Comparison of ENCODE assay signal across 22 cellular contexts in genomic region chr12:86148612-86149011, GRCh38.
"Had no signal": no experiment of that assay in that cellular context is flagged by ENCODE, and none has a peak within 500 bp of the region (broad histone marks: within the 10 kb centered on the region; RNA-seq: fewer than 3 reads in every experiment).

No MANE protein-coding gene starts in this region.

- H3K4me3 Mint-ChIP-seq: naive thymus-derived CD4-positive, alpha-beta T cell; nephron; neural progenitor cell; stimulated activated naive CD8-positive, alpha-beta T cell treated with anti-CD3 and anti-CD28 coated beads, Interleukin-15, amount 100 ng/mL, for 72 hours had no signal

- H2AFZ ChIP-seq: neural progenitor cell, parathyroid adenoma had no signal

- H3K4me3 ChIP-seq: coronary artery, neural progenitor cell, right lobe of liver, suprapubic skin, transverse colon, upper lobe of right lung, uterus had no signal

- H3K4me1 Mint-ChIP-seq: naive thymus-derived CD4-positive, alpha-beta T cell; nephron; neural progenitor cell; stimulated activated naive CD8-positive, alpha-beta T cell treated with anti-CD3 and anti-CD28 coated beads, Interleukin-15, amount 100 ng/mL, for 72 hours had no signal

- H3K27ac ChIP-seq: coronary artery, epithelial cell of prostate, neural progenitor cell, parathyroid adenoma, right lobe of liver, suprapubic skin, transverse colon, upper lobe of right lung, uterus had no signal

- H3K9me3 ChIP-seq: right lobe of liver, suprapubic skin, transverse colon, upper lobe of right lung, uterus had no signal

- DNase-seq: hypothalamus; kidney; mesendoderm; midbrain; naive thymus-derived CD4-positive, alpha-beta T cell; right lobe of liver; small intestine; stimulated activated CD4-positive, alpha-beta T cell treated with anti-CD3 and anti-CD28 coated beads, Interleukin-15, amount 100 ng/mL, for 24 hours; stimulated activated CD4-positive, alpha-beta T cell treated with anti-CD3 and anti-CD28 coated beads, Interleukin-4, amount 100 ng/mL, for 1 hour; stimulated activated CD8-positive, alpha-beta memory T cell treated with anti-CD3 and anti-CD28 coated beads, Interleukin-4, amount 100 ng/mL, for 48 hours; stimulated activated naive CD4-positive, alpha-beta T cell; stimulated activated naive CD8-positive, alpha-beta T cell treated with anti-CD3 and anti-CD28 coated beads, Interleukin-15, amount 100 ng/mL, for 72 hours; transverse colon; upper lobe of right lung; uterus had no signal

- H3K4me1 ChIP-seq: neural progenitor cell, parathyroid adenoma, right lobe of liver, suprapubic skin, transverse colon, upper lobe of right lung, uterus had no signal

- H3K36me3 ChIP-seq: neural progenitor cell, right lobe of liver, suprapubic skin, transverse colon, upper lobe of right lung, uterus had no signal

- H3K27me3 ChIP-seq: neural progenitor cell, right lobe of liver, suprapubic skin, transverse colon, upper lobe of right lung, uterus had no signal

- H3K27ac Mint-ChIP-seq: naive thymus-derived CD4-positive, alpha-beta T cell; nephron; neural progenitor cell; progenitor cell of endocrine pancreas; stimulated activated naive CD8-positive, alpha-beta T cell treated with anti-CD3 and anti-CD28 coated beads, Interleukin-15, amount 100 ng/mL, for 72 hours had no signal

- H3K36me3 Mint-ChIP-seq: naive thymus-derived CD4-positive, alpha-beta T cell; neural progenitor cell had no signal

- H3K9ac ChIP-seq: neural progenitor cell, parathyroid adenoma had no signal

- H3K27me3 Mint-ChIP-seq: naive thymus-derived CD4-positive, alpha-beta T cell; progenitor cell of endocrine pancreas; stimulated activated naive CD8-positive, alpha-beta T cell treated with anti-CD3 and anti-CD28 coated beads, Interleukin-15, amount 100 ng/mL, for 72 hours had no signal

- H3K79me2 ChIP-seq: parathyroid adenoma had no signal

- H3K4me2 ChIP-seq: neural progenitor cell had no signal

- H3K9me3 Mint-ChIP-seq: nephron, neural progenitor cell had no signal
